ENCODE assay signal across 18 cellular contexts in genomic region chr21:31735518-31735992, GRCh38.
"Had no signal": no experiment of that assay in that cellular context is flagged by ENCODE, and none has a peak within 500 bp of the region (broad histone marks: within the 10 kb centered on the region; RNA-seq: fewer than 3 reads in every experiment).

No MANE protein-coding gene starts in this region.

- H3K36me3 ChIP-seq: sigmoid colon, tibial nerve, uterus had no signal

- H3K27ac Mint-ChIP-seq: activated naive CD4-positive, alpha-beta T cell treated with anti-CD3 and anti-CD28 coated beads for 36 hours; effector memory CD8-positive, alpha-beta T cell had no signal

- H3K4me3 Mint-ChIP-seq: activated naive CD4-positive, alpha-beta T cell treated with anti-CD3 and anti-CD28 coated beads for 36 hours; activated T-cell treated with anti-CD3 and anti-CD28 coated beads, Interleukin-2, amount 50 U/mL, for 4 hours; effector memory CD8-positive, alpha-beta T cell had no signal

- H3K9me3 ChIP-seq: body of pancreas, sigmoid colon, tibial nerve, uterus had no signal

- H3K4me1 ChIP-seq: uterus had no signal

- H3K4me3 ChIP-seq: body of pancreas, hepatocyte, sigmoid colon, tibial nerve, uterus had no signal

- H3K27me3 ChIP-seq: body of pancreas, hepatocyte, sigmoid colon, tibial nerve, uterus had no signal

- H3K27me3 Mint-ChIP-seq: effector memory CD8-positive, alpha-beta T cell had no signal

- H3K27ac ChIP-seq: body of pancreas, hepatocyte, sigmoid colon, tibial nerve, uterus had no signal

- DNase-seq: activated CD4-positive, alpha-beta T cell treated with anti-CD3 and anti-CD28 coated beads, Interleukin-2, amount 50 U/mL, for 1 hour; activated CD4-positive, CD25-positive, alpha-beta regulatory T cell treated with anti-CD3 and anti-CD28 coated beads, Interleukin-2, amount 50 U/mL, for 72 hours; activated CD8-positive, alpha-beta memory T cell treated with anti-CD3 and anti-CD28 coated beads, Interleukin-2, amount 50 U/mL, for 4 hours; activated naive CD4-positive, alpha-beta T cell treated with anti-CD3 and anti-CD28 coated beads for 36 hours; activated T-cell treated with anti-CD3 and anti-CD28 coated beads, Interleukin-2, amount 50 U/mL, for 4 hours; body of pancreas; effector memory CD8-positive, alpha-beta T cell; foreskin fibroblast; occipital lobe; sigmoid colon; stimulated activated CD4-positive, alpha-beta T cell treated with anti-CD3 and anti-CD28 coated beads, Interleukin-4, amount 100 ng/mL, for 4 hours; stimulated activated naive CD4-positive, alpha-beta T cell; substantia nigra; T1000; uterus had no signal

- ATAC-seq: activated T-cell treated with anti-CD3 and anti-CD28 coated beads, Interleukin-2, amount 50 U/mL, for 4 hours; body of pancreas; effector memory CD8-positive, alpha-beta T cell had no signal

- H3K9me3 Mint-ChIP-seq: activated naive CD4-positive, alpha-beta T cell treated with anti-CD3 and anti-CD28 coated beads for 36 hours; activated T-cell treated with anti-CD3 and anti-CD28 coated beads, Interleukin-2, amount 50 U/mL, for 4 hours; effector memory CD8-positive, alpha-beta T cell; nephron had no signal
